ENCODE assay signal across 8 cellular contexts in genomic region chr13:79307866-79308298, GRCh38.
A peak's percentile ranks its signal among the peaks of the same experiment; 100 is the strongest.
DNase-seq lines count a peak whose midpoint lies in the region; ATAC-seq and TF ChIP-seq lines count a peak whose summit lies in the region.

No MANE protein-coding gene starts in this region.

- no peak overlapping the region for H3K14ac ChIP-seq in mesenchymal stem cell (ENCODE audit: low read length in 2 of 2)

- CTCF ChIA-PET in WTC11 (lab: Charles Lee): interaction anchor here (1.4 to 1.6 kb wide), 2 partner anchors 81 to 116 kb away, joined by 4 to 5 read pairs; no protein-coding TSS in a partner anchor

- no peak overlapping the region for H3K4me3 Mint-ChIP-seq in WTC11

- H3K9ac ChIP-seq in mesenchymal stem cell (ENCODE audit: low read length): no peak overlapping the region

- H3K23ac ChIP-seq in mesenchymal stem cell (ENCODE audit: low read length in 2 of 2): no peak overlapping the region

- 82% methylated on average over 4 of the region's 8 CpGs for WGBS in mesenchymal stem cell

- H2AFZ ChIP-seq in mesenchymal stem cell (ENCODE audit: low read depth, low read length): no peak overlapping the region

- H3K4me3 ChIP-seq in mesenchymal stem cell (ENCODE audit: insufficient read depth in 1 of 2, low read depth in 1 of 2, low read length in 2 of 2): no peak overlapping the region

- H3K4ac ChIP-seq in mesenchymal stem cell (ENCODE audit: low read depth in 1 of 2, low read length in 2 of 2): peak overlapping the region in 1 of 2 experiments; percentile 37

- H4K8ac ChIP-seq in mesenchymal stem cell (ENCODE audit: low read length): peak overlapping the region; percentile 24

- peaks cover 5% of the 10 kb centered on the region for H3K9me3 Mint-ChIP-seq in WTC11

- no peak overlapping the region for H2BK15ac ChIP-seq in mesenchymal stem cell (ENCODE audit: low read depth, poor library complexity, severe bottlenecking)

- no peak for TF ChIP-seq CTCF in WTC11 (IDR thresholded peaks at IDR 0.05)

- no peak overlapping the region for H2AK5ac ChIP-seq in mesenchymal stem cell (ENCODE audit: low read length, severe bottlenecking)

- no peaks in the 10 kb centered on the region for H3K9me3 ChIP-seq in mesenchymal stem cell (ENCODE audit: control insufficient read depth, low read length)

- no peak overlapping the region for H2BK12ac ChIP-seq in mesenchymal stem cell (ENCODE audit: low read length in 2 of 2)

- H3K27me3 ChIP-seq in mesenchymal stem cell (ENCODE audit: control insufficient read depth in 1 of 2, insufficient read depth in 1 of 2, low read length in 2 of 2): no peaks in the 10 kb centered on the region

- H3K79me1 ChIP-seq in mesenchymal stem cell (replicated peaks; ENCODE audit: low read length, poor library complexity, severe bottlenecking): no peaks in the 10 kb centered on the region

- H3K4me1 Mint-ChIP-seq in WTC11: peaks cover 19% of the 10 kb centered on the region

- peaks cover 0 to 6% of the 10 kb centered on the region in 2 experiments for H3K36me3 ChIP-seq in mesenchymal stem cell (ENCODE audit: control insufficient read depth in 1 of 2, insufficient read depth in 2 of 2, low read depth in 1 of 2, low read length in 2 of 2)

- no peak overlapping the region for H3K18ac ChIP-seq in mesenchymal stem cell (ENCODE audit: low read depth in 1 of 2, low read length in 2 of 2)

- H3K4me1 ChIP-seq in mesenchymal stem cell (ENCODE audit: control insufficient read depth, insufficient read depth, low read depth, low read length): peaks cover 3% of the 10 kb centered on the region

- no peak overlapping the region for H2BK5ac ChIP-seq in mesenchymal stem cell (ENCODE audit: low read depth, low read length, poor library complexity, severe bottlenecking)

- no peak overlapping the region for H2BK120ac ChIP-seq in mesenchymal stem cell (ENCODE audit: low read depth, low read length)

- no peaks in the 10 kb centered on the region for H3K27me3 Mint-ChIP-seq in WTC11 (ENCODE audit: low read depth)

- peaks cover 3% of the 10 kb centered on the region; the same call in 1 of the 2 replicates for H3K36me3 Mint-ChIP-seq in WTC11

- no peak overlapping the region for H4K91ac ChIP-seq in mesenchymal stem cell (ENCODE audit: low read length)

- POLR2A ChIA-PET in WTC11 (lab: Charles Lee): interaction anchor here (0.5 kb wide), 1 partner anchor 111 kb away, joined by 3 read pairs; no protein-coding TSS in a partner anchor

- DNase-seq in WTC11 (ENCODE audit: low spot score): no peak
- DNase-seq in mesenchymal stem cell: no peak
- no peak for DNase-seq in OCI-M2 (lab: John Stamatoyannopoulos, UW; ENCODE audit: unreplicated experiment)
- no peak for DNase-seq in SHP77 treated with DMSO at 0.1 percent for 48 hours (lab: John Stamatoyannopoulos, UW)
- DNase-seq in GDM1 (lab: John Stamatoyannopoulos, UW): no peak
- no peak for DNase-seq in stimulated activated CD4-positive, alpha-beta T cell treated with anti-CD3 and anti-CD28 coated beads, Interleukin-15, amount 100 ng/mL, for 24 hours

- no peak overlapping the region for H3K4me2 ChIP-seq in mesenchymal stem cell (ENCODE audit: low read length, poor library complexity, severe bottlenecking)

- H3K27ac Mint-ChIP-seq in WTC11: no peak overlapping the region

- H3K27ac ChIP-seq in mesenchymal stem cell (ENCODE audit: low read length, poor library complexity, severe bottlenecking): no peak overlapping the region

- ATAC-seq in GM18867 (IDR thresholded peaks at IDR 0.05; ENCODE audit: unreplicated experiment): peak; percentile 77
- peak; percentile 79 for ATAC-seq in HG02642 (IDR thresholded peaks at IDR 0.05; ENCODE audit: poor library complexity, unreplicated experiment)
- peak; percentile 81 for ATAC-seq in WTC11

TF ChIP-seq in WTC11, 78 proteins besides CTCF, POLR2A, EP300 and RAD21:
- TF ChIP-seq ZNF671 (CRISPR knock-in tag; IDR thresholded peaks at IDR 0.05): 0 out of 2 replicates have a peak, but pooled peaks have one; percentile 30
- TF ChIP-seq, protein P1, sequence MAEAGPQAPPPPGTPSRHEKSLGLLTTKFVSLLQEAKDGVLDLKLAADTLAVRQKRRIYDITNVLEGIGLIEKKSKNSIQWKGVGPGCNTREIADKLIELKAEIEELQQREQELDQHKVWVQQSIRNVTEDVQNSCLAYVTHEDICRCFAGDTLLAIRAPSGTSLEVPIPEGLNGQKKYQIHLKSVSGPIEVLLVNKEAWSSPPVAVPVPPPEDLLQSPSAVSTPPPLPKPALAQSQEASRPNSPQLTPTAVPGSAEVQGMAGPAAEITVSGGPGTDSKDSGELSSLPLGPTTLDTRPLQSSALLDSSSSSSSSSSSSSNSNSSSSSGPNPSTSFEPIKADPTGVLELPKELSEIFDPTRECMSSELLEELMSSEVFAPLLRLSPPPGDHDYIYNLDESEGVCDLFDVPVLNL (CRISPR knock-in tag; IDR thresholded peaks at IDR 0.05; ENCODE audit: borderline replicate concordance, low read depth): no peak
- TF ChIP-seq, protein P2, sequence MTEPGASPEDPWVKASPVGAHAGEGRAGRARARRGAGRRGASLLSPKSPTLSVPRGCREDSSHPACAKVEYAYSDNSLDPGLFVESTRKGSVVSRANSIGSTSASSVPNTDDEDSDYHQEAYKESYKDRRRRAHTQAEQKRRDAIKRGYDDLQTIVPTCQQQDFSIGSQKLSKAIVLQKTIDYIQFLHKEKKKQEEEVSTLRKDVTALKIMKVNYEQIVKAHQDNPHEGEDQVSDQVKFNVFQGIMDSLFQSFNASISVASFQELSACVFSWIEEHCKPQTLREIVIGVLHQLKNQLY (CRISPR knock-in tag; IDR thresholded peaks at IDR 0.05): no peak
